ENCODE assay signal across 32 cellular contexts in the genomic region with DNA sequence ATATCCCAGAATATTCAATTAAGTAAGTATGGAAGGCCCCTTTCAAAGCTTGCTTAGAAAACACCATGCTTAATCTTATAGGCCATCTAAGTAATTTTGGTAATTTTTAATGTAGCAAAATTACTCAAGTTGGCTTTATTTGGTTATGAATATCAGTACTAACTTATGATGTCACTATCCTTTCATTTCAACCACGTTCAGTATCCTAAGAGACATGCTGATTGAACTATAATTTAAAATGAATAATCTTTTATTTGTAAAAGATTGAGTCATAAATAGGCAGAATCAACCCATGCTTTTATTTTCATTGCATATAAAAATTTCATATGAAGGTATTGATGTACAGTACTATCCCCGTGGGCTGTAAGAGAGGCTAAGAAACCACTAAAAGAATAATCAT.
"Had no signal": no experiment of that assay in that cellular context is flagged by ENCODE, and none has a peak within 500 bp of the region (broad histone marks: within the 10 kb centered on the region; RNA-seq: fewer than 3 reads in every experiment).

No MANE protein-coding gene starts in this region.

- DNase-seq: activated B cell treated with CpG ODN at 0.5 μM for 24 hours; activated CD4-positive, alpha-beta T cell treated with anti-CD3 and anti-CD28 coated beads for 48 hours; activated CD4-positive, CD25-positive, alpha-beta regulatory T cell treated with anti-CD3 and anti-CD28 coated beads, Interleukin-2, amount 50 U/mL, for 72 hours; activated CD8-positive, alpha-beta memory T cell treated with anti-CD3 and anti-CD28 coated beads, Interleukin-2, amount 50 U/mL, for 4 hours; activated gamma-delta T cell; activated naive CD4-positive, alpha-beta T cell treated with Interleukin-2 at 50 U/mL for 16 hours; activated naive CD8-positive, alpha-beta T cell treated with anti-CD3 and anti-CD28 coated beads, Interleukin-2, amount 50 U/mL, for 24 hours; anterior cingulate cortex; caudate nucleus; cerebellar nuclear complex; MM.1S; MV-4-11; NCI-H1092; NCI-H1436 treated with DMSO at 0.1 percent for 48 hours; NCI-H1694 treated with DMSO at 0.1 percent for 48 hours; NCI-H2029 treated with DMSO at 0.1 percent for 48 hours; NCI-H2107; NCI-H2171; NCI-H510A; NCI-H526; NCI-H748 treated with DMSO at 0.1 percent for 48 hours; NK-92 treated with Interleukin-12 subunit alpha and Interleukin-12 subunit beta, amount 100 ng/mL, for 24 hours; PC-9; SIG-M5; T-cell; T-helper 2 cell; T-helper 9 cell had no signal

- H3K4me3 Mint-ChIP-seq: activated B cell treated with CpG ODN at 0.5 μM for 24 hours; activated naive CD8-positive, alpha-beta T cell; activated naive CD8-positive, alpha-beta T cell treated with anti-CD3 and anti-CD28 coated beads, Interleukin-2, amount 50 U/mL, for 24 hours; brain; T-cell had no signal

- H3K27ac Mint-ChIP-seq: activated B cell treated with CpG ODN at 0.5 μM for 24 hours; activated naive CD8-positive, alpha-beta T cell; activated T-helper 2 cell treated with anti-CD3 and anti-CD28 coated beads, Interferon-gamma antibody, Interleukin-2, Interleukin-4, amounts not matched to agents 10 μg/mL and 5 μg/mL and 100 μg/mL, durations not matched to agents 14 hours and 24 hours and 36 hours; T-cell had no signal

- H3K4me1 Mint-ChIP-seq: activated B cell treated with CpG ODN at 0.5 μM for 24 hours had no signal

- H3K27me3 Mint-ChIP-seq: activated B cell treated with CpG ODN at 0.5 μM for 24 hours; activated naive CD8-positive, alpha-beta T cell; activated naive CD8-positive, alpha-beta T cell treated with anti-CD3 and anti-CD28 coated beads, Interleukin-2, amount 50 U/mL, for 24 hours; brain; T-cell had no signal

- ATAC-seq: activated naive CD8-positive, alpha-beta T cell treated with anti-CD3 and anti-CD28 coated beads, Interleukin-2, amount 50 U/mL, for 24 hours; Right ventricle myocardium inferior; SK-N-SH treated with all-trans-retinoic acid at 6 μM for 48 hours; T-cell had no signal

- H3K9me3 Mint-ChIP-seq: activated B cell treated with CpG ODN at 0.5 μM for 24 hours; activated naive CD8-positive, alpha-beta T cell treated with anti-CD3 and anti-CD28 coated beads, Interleukin-2, amount 50 U/mL, for 24 hours; activated T-helper 2 cell treated with anti-CD3 and anti-CD28 coated beads, Interferon-gamma antibody, Interleukin-2, Interleukin-4, amounts not matched to agents 10 μg/mL and 5 μg/mL and 100 μg/mL, durations not matched to agents 14 hours and 24 hours and 36 hours; brain; T-cell had no signal
